In the genomic region with DNA sequence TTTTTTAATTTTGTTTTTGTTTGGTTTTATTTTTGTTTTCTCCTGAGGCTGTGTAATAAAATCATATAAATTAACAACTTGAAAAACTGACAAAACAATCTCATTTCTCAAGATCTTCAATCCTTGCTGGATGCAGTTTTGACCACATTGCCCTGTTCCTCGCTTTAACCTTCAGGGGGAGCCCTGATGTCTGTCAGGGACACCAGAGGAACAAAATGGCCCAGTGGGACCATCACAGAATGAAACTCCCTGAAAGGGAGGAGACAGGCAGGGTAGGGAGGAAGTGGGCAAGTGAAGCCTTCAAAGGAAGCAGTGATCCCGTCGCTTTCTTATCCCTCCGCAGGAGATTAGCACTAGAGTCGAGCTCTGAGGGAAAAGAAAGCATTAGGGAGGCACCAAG, we compare ENCODE assay signal across 13 cellular contexts.
DNase-seq lines count a peak whose midpoint lies in the region; ATAC-seq and TF ChIP-seq lines count a peak whose summit lies in the region.
"Had no signal": no experiment of that assay in that cellular context is flagged by ENCODE, and none has a peak within 500 bp of the region (broad histone marks: within the 10 kb centered on the region; RNA-seq: fewer than 3 reads in every experiment).

No MANE protein-coding gene starts in this region.

- no peaks in the 10 kb centered on the region for H3K9me3 ChIP-seq in WERI-Rb-1 (ENCODE audit: severe bottlenecking)
- no peaks in the 10 kb centered on the region for H3K9me3 ChIP-seq in hepatocyte (ENCODE audit: low read depth)
- H3K9me3 ChIP-seq: transverse colon had no signal

- no peak overlapping the region for H3K27ac Mint-ChIP-seq in GM23338
- H3K27ac Mint-ChIP-seq in activated T-helper 17 cell treated with anti-CD3 and anti-CD28 coated beads, Interleukin-2, amount 50 U/mL, for 72 hours: no peak overlapping the region
- H3K27ac Mint-ChIP-seq: B cell had no signal

- H3K4me1 Mint-ChIP-seq in GM23338: peaks cover 11% of the 10 kb centered on the region
- no peaks in the 10 kb centered on the region for H3K4me1 Mint-ChIP-seq in activated T-helper 17 cell treated with anti-CD3 and anti-CD28 coated beads, Interleukin-2, amount 50 U/mL, for 72 hours
- H3K4me1 Mint-ChIP-seq: B cell had no signal

- no peak overlapping the region for H3K4me3 Mint-ChIP-seq in GM23338
- H3K4me3 Mint-ChIP-seq in activated T-helper 17 cell treated with anti-CD3 and anti-CD28 coated beads, Interleukin-2, amount 50 U/mL, for 72 hours: no peak overlapping the region
- H3K4me3 Mint-ChIP-seq: B cell had no signal

- H3K36me3 Mint-ChIP-seq in GM23338 (ENCODE audit: low read depth): no peaks in the 10 kb centered on the region
- no peaks in the 10 kb centered on the region for H3K36me3 Mint-ChIP-seq in activated T-helper 17 cell treated with anti-CD3 and anti-CD28 coated beads, Interleukin-2, amount 50 U/mL, for 72 hours (ENCODE audit: low read depth)

- H3K4me1 ChIP-seq in GM23338 (ENCODE audit: insufficient read depth): peaks cover 6% of the 10 kb centered on the region
- no peaks in the 10 kb centered on the region for H3K4me1 ChIP-seq in hepatocyte (ENCODE audit: insufficient read depth)
- H3K4me1 ChIP-seq: transverse colon had no signal

- POLR2A ChIA-PET in AG04449 (lab: Yijun Ruan, JAX): no interaction called here

- no peaks in the 10 kb centered on the region for H4K20me1 ChIP-seq in GM23338 (replicated peaks; ENCODE audit: insufficient read depth)
- no peaks in the 10 kb centered on the region for H4K20me1 ChIP-seq in hepatocyte (ENCODE audit: insufficient read depth, poor library complexity, severe bottlenecking)

- H2AFZ ChIP-seq in GM23338 (peak overlapping the region; percentile 70; the same call in 1 of the 2 replicates), hepatocyte (no peak overlapping the region)

- no peaks in the 10 kb centered on the region for H3K9me3 Mint-ChIP-seq in GM23338
- H3K9me3 Mint-ChIP-seq in activated T-helper 17 cell treated with anti-CD3 and anti-CD28 coated beads, Interleukin-2, amount 50 U/mL, for 72 hours: no peaks in the 10 kb centered on the region

- CTCF ChIA-PET in AG04449 (lab: Yijun Ruan, JAX): interaction anchor here (0.8 to 1.9 kb wide), 4 partner anchors 10 to 150 kb away, joined by 3 to 6 read pairs (median 3); no protein-coding TSS in a partner anchor

- H3K4me2 ChIP-seq in GM23338 (no peak overlapping the region), hepatocyte (no peak overlapping the region)

- 45% methylated on average over 5 of the region's 5 CpGs for WGBS in hepatocyte (ENCODE audit: low lambda C conversion rate, missing lambda C conversion rate)

- H3K27ac ChIP-seq in GM23338 (ENCODE audit: low read depth) (no peak overlapping the region), WERI-Rb-1 (no peak overlapping the region), hepatocyte (no peak overlapping the region)
- H3K27ac ChIP-seq: transverse colon had no signal

- no peak overlapping the region for H3K4me3 ChIP-seq in AG04449 (ENCODE audit: low read depth, low read length)
- no peak overlapping the region for H3K4me3 ChIP-seq in GM23338
- H3K4me3 ChIP-seq in WERI-Rb-1 (ENCODE audit: low read depth, low read length): no peak overlapping the region
- no peak overlapping the region for H3K4me3 ChIP-seq in hepatocyte
- H3K4me3 ChIP-seq: transverse colon had no signal

- peak; percentile 7 for TF ChIP-seq CTCF in AG04449 (IDR thresholded peaks at IDR 0.05; ENCODE audit: insufficient read depth, low read length, missing control alignments)
- peak; percentile 73 to 82 for TF ChIP-seq CTCF in GM23338 (conservative IDR thresholded peaks at IDR 0.05; ENCODE audit: low read depth in 2 of 2)
- TF ChIP-seq CTCF in WERI-Rb-1 (IDR thresholded peaks at IDR 0.05; ENCODE audit: low read depth, low read length): peak; percentile 56; the same call in 1 of the 2 replicates
- TF ChIP-seq CTCF in hepatocyte (IDR thresholded peaks at IDR 0.05; ENCODE audit: poor library complexity): peak; percentile 17

- H3K9me2 ChIP-seq in GM23338 (ENCODE audit: insufficient read depth): peaks cover 2% of the 10 kb centered on the region; the same call in 1 of the 2 replicates
- H3K9me2 ChIP-seq in hepatocyte (replicated peaks; ENCODE audit: insufficient read depth): no peaks in the 10 kb centered on the region

- H3F3A ChIP-seq in GM23338 (replicated peaks; ENCODE audit: low read depth): no peaks in the 10 kb centered on the region

- peaks cover 11% of the 10 kb centered on the region; the same call in 1 of the 2 replicates for H3K27me3 ChIP-seq in GM23338 (ENCODE audit: insufficient read depth)
- peaks cover 19% of the 10 kb centered on the region for H3K27me3 ChIP-seq in WERI-Rb-1 (ENCODE audit: insufficient read depth, low read depth, severe bottlenecking)
- no peaks in the 10 kb centered on the region for H3K27me3 ChIP-seq in hepatocyte
- H3K27me3 ChIP-seq: transverse colon had no signal

- H3K79me2 ChIP-seq in GM23338 (replicated peaks; ENCODE audit: insufficient read depth) (no peaks in the 10 kb centered on the region), hepatocyte (no peaks in the 10 kb centered on the region)

- no peaks in the 10 kb centered on the region for H3K36me3 ChIP-seq in GM23338 (ENCODE audit: insufficient read depth)
- no peaks in the 10 kb centered on the region for H3K36me3 ChIP-seq in WERI-Rb-1
- H3K36me3 ChIP-seq in hepatocyte (replicated peaks; ENCODE audit: insufficient read depth, low read depth): no peaks in the 10 kb centered on the region
- H3K36me3 ChIP-seq: transverse colon had no signal

- peak; percentile 96 for ATAC-seq in GM23338
- ATAC-seq in HG03045 (IDR thresholded peaks at IDR 0.05; ENCODE audit: unreplicated experiment): no peak
- no peak for ATAC-seq in activated T-helper 17 cell treated with anti-CD3 and anti-CD28 coated beads, Interleukin-2, amount 50 U/mL, for 72 hours (replicated peaks)

- DNase-seq in AG04449 (ENCODE audit: low read depth, low spot score) (no peak), GM23338 (ENCODE audit: low spot score) (peak; percentile 74), WERI-Rb-1 (peak; percentile 28), hepatocyte (ENCODE audit: low spot score) (no peak), NCI-H748 treated with DMSO at 0.1 percent for 48 hours (lab: John Stamatoyannopoulos, UW) (no peak), ureter (ENCODE audit: low spot score) (no peak)
- DNase-seq: hypothalamus, NCI-H1436, T-helper 2 cell, transverse colon had no signal

- peaks cover 5% of the 10 kb centered on the region for H3K27me3 Mint-ChIP-seq in GM23338 (ENCODE audit: insufficient read depth, low read depth, poor library complexity)
- H3K27me3 Mint-ChIP-seq in activated T-helper 17 cell treated with anti-CD3 and anti-CD28 coated beads, Interleukin-2, amount 50 U/mL, for 72 hours: peaks cover 15% of the 10 kb centered on the region
- H3K27me3 Mint-ChIP-seq: B cell had no signal

TF ChIP-seq in GM23338, 12 proteins besides CTCF, POLR2A, EP300 and RAD21 (continues in another document):
- TF ChIP-seq EZH2phosphoT487 (IDR thresholded peaks at IDR 0.05; ENCODE audit: unreplicated experiment) (no peak), STAT1 (IDR thresholded peaks at IDR 0.05; ENCODE audit: unreplicated experiment) (no peak)

Comparison
In these comparisons a context has a peak if more than half of its experiments do, and no peak if none do; other contexts are left out.
1. DNase-seq: peak in GM23338 (single experiment) and WERI-Rb-1 (single experiment); none in AG04449 (single experiment), hepatocyte (single experiment), NCI-H748 treated with DMSO at 0.1 percent for 48 hours (single experiment) and ureter (single experiment).
2. CTCF ChIP-seq: peak in every context shown above with its lines; median percentile 78 in GM23338; 56 in WERI-Rb-1; 17 in hepatocyte; 7 in AG04449.